ENCODE assay signal across 26 cellular contexts in genomic region chr4:95158626-95159025, GRCh38.
A peak's percentile ranks its signal among the peaks of the same experiment; 100 is the strongest.
DNase-seq lines count a peak whose midpoint lies in the region; ATAC-seq, FAIRE-seq and TF ChIP-seq lines count a peak whose summit lies in the region.
"Had no signal": no experiment of that assay in that cellular context is flagged by ENCODE, and none has a peak within 500 bp of the region (broad histone marks: within the 10 kb centered on the region; RNA-seq: fewer than 3 reads in every experiment).

No MANE protein-coding gene starts in this region.

- no peak overlapping the region for H3K23ac ChIP-seq in H1 (ENCODE audit: insufficient read length)
- no peak overlapping the region for H3K23ac ChIP-seq in neuronal stem cell (ENCODE audit: low read depth, low read length, poor library complexity)

- ATAC-seq in GM23338 (no peak), body of pancreas (peak; percentile 76), HG02798 (IDR thresholded peaks at IDR 0.05; ENCODE audit: poor library complexity, unreplicated experiment) (no peak), GM18861 (IDR thresholded peaks at IDR 0.05; ENCODE audit: unreplicated experiment) (no peak)
- ATAC-seq: CD8-positive, alpha-beta T cell; K562; Right ventricle myocardium inferior had no signal

- H3K4me3 ChIP-seq in GM23338 (no peak overlapping the region), body of pancreas (no peak overlapping the region), H1 (ENCODE audit: extremely low read depth in 1 of 4, insufficient read depth in 2 of 4, low read depth in 3 of 4, low read length in 4 of 4) (no peak overlapping the region), neuronal stem cell (ENCODE audit: low read length in 2 of 2) (no peak overlapping the region)
- H3K4me3 ChIP-seq: GM23248, HAP-1, K562, MG63, PC-9, SJSA1 had no signal

- H3K23me2 ChIP-seq in H1 (ENCODE audit: low read depth, low read length) = no peaks in the 10 kb centered on the region

- H2BK120ac ChIP-seq in H1 (replicated peaks; ENCODE audit: low read depth, low read length) (no peak overlapping the region), neuronal stem cell (ENCODE audit: low read depth, low read length) (no peak overlapping the region)

- POLR2A ChIA-PET in H1 (lab: Charles Lee; ENCODE audit: partially characterized antibody) = no interaction called here

- H3K9me2 ChIP-seq in GM23338 (ENCODE audit: insufficient read depth) = 0 out of 2 replicates have a peak, but pooled peaks cover 3% of the 10 kb centered on the region

- H2AK5ac ChIP-seq in H1 (ENCODE audit: low read depth, low read length) (no peak overlapping the region), neuronal stem cell (ENCODE audit: low read depth, low read length) (no peak overlapping the region)

- H3K4me3 Mint-ChIP-seq in GM23338 = no peak overlapping the region
- H3K4me3 Mint-ChIP-seq: CD8-positive, alpha-beta T cell; HFFc6 had no signal

- no peak for TF ChIP-seq RAD21 in H1 (IDR thresholded peaks at IDR 0.05 in 1 of 2, conservative IDR thresholded peaks at IDR 0.05 in 1 of 2; ENCODE audit: low read depth in 2 of 2, low read length in 2 of 2)

- peaks cover 21% of the 10 kb centered on the region for H3K4me1 Mint-ChIP-seq in GM23338

- intact Hi-C loops in body of pancreas (cut with DNase I) = no loop called here

- TF ChIP-seq POLR2A in body of pancreas (IDR thresholded peaks at IDR 0.05) = no peak
- no peak for TF ChIP-seq POLR2A in H1 (IDR thresholded peaks at IDR 0.05; ENCODE audit: control extremely low read depth in 1 of 2, low read depth in 2 of 2, low read length in 2 of 2)

- H4K5ac ChIP-seq in H1 (ENCODE audit: insufficient read length, low read depth, low read length) = no peak overlapping the region

- DNase-seq in GM23338 (ENCODE audit: low spot score) = no peak
- DNase-seq in body of pancreas = peak; percentile 44 to 80 (median 74)
- DNase-seq in H1 (ENCODE audit: low read depth in 1 of 2, low spot score in 2 of 2) = no peak
- no peak for DNase-seq in neuronal stem cell (ENCODE audit: low spot score)
- no peak for DNase-seq in MV-4-11 (lab: John Stamatoyannopoulos, UW)
- no peak for DNase-seq in COLO829 (ENCODE audit: low spot score)
- DNase-seq: C1 segment of cervical spinal cord; CD8-positive, alpha-beta T cell; DMS 273 treated with DMSO at 0.1 percent for 48 hours; DMS79; GM23248; HFFc6; MG63; NCI-H2029; NCI-H446 treated with DMSO at 0.1 percent for 48 hours; NCI-H526; NCI-H82; PC-9 had no signal

- TF ChIP-seq CTCF in GM23338 (conservative IDR thresholded peaks at IDR 0.05; ENCODE audit: low read depth in 2 of 2) (no peak), body of pancreas (IDR thresholded peaks at IDR 0.05) (no peak), H1 (IDR thresholded peaks at IDR 0.05; ENCODE audit: control extremely low read depth in 1 of 3, insufficient read depth in 1 of 3, low read depth in 1 of 3, low read length in 3 of 3) (no peak)

- H3K27ac Mint-ChIP-seq in GM23338 = peak overlapping the region; percentile 2; the same call in 1 of the 2 replicates
- H3K27ac Mint-ChIP-seq: CD8-positive, alpha-beta T cell; HFFc6 had no signal

- H3K4me2 ChIP-seq in GM23338 = no peak overlapping the region
- H3K4me2 ChIP-seq in H1 (ENCODE audit: insufficient read depth in 1 of 2, low read depth in 2 of 2, low read length in 2 of 2) = no peak overlapping the region
- H3K4me2 ChIP-seq in neuronal stem cell (ENCODE audit: insufficient read depth, low read length, poor library complexity, severe bottlenecking) = no peak overlapping the region
- H3K4me2 ChIP-seq: PC-9 had no signal

- H3K27ac ChIP-seq in GM23338 (ENCODE audit: low read depth) (no peak overlapping the region), body of pancreas (peak overlapping the region in 1 of 4 donors; percentile 34), H1 (ENCODE audit: low read depth, low read length) (no peak overlapping the region), neuronal stem cell (replicated peaks; ENCODE audit: low read length) (no peak overlapping the region)
- H3K27ac ChIP-seq: GM23248, PC-9, SJSA1 had no signal

- H3K36me3 ChIP-seq in GM23338 (ENCODE audit: insufficient read depth) (no peaks in the 10 kb centered on the region), body of pancreas (replicated peaks in 1 of 2; ENCODE audit: insufficient read depth in 1 of 2, low read depth in 2 of 2) (no peaks in the 10 kb centered on the region), H1 (ENCODE audit: control insufficient read depth in 2 of 4, insufficient read depth in 4 of 4, low read length in 3 of 4) (no peaks in the 10 kb centered on the region), neuronal stem cell (replicated peaks in 1 of 2; ENCODE audit: control insufficient read depth in 2 of 2, insufficient read depth in 2 of 2, low read length in 2 of 2) (peaks cover 0 to 97% of the 10 kb centered on the region in 2 donors)
- H3K36me3 ChIP-seq: HAP-1, MG63, SJSA1 had no signal

- 0 out of 2 replicates have a peak, but pooled peaks cover 6% of the 10 kb centered on the region for H3K4me1 ChIP-seq in GM23338 (ENCODE audit: insufficient read depth)
- peaks cover 4% of the 10 kb centered on the region for H3K4me1 ChIP-seq in body of pancreas
- peaks cover 0 to 6% (median 2%) of the 10 kb centered on the region in 4 experiments; a peak in 4 of 7 replicates for H3K4me1 ChIP-seq in H1 (replicated peaks in 1 of 4; ENCODE audit: control insufficient read depth in 3 of 4, insufficient read depth in 4 of 4, low read length in 3 of 4)
- peaks cover 5 to 7% of the 10 kb centered on the region in 2 donors for H3K4me1 ChIP-seq in neuronal stem cell (ENCODE audit: control insufficient read depth in 2 of 2, insufficient read depth in 1 of 2, low read depth in 1 of 2, low read length in 2 of 2)
- H3K4me1 ChIP-seq: HAP-1, SJSA1 had no signal

- TF ChIP-seq EP300 in H1 (IDR thresholded peaks at IDR 0.05; ENCODE audit: borderline replicate concordance in 1 of 2, low read depth in 2 of 2, low read length in 2 of 2) = no peak

- H3K36me3 Mint-ChIP-seq in GM23338 (ENCODE audit: low read depth) = no peaks in the 10 kb centered on the region; the same call in 2 of the 3 replicates
- H3K36me3 Mint-ChIP-seq: CD8-positive, alpha-beta T cell had no signal

- no peak for FAIRE-seq in H1 (lab: Jason Lieb, UNC)
- FAIRE-seq: GM18507, HTR-8/SVneo, K562 had no signal

- H4K91ac ChIP-seq in H1 (replicated peaks; ENCODE audit: insufficient read length, low read length) = no peak overlapping the region
- H4K91ac ChIP-seq in neuronal stem cell (ENCODE audit: low read depth, low read length, poor library complexity) = no peak overlapping the region

- no peaks in the 10 kb centered on the region for H3K27me3 ChIP-seq in GM23338 (ENCODE audit: insufficient read depth)
- no peaks in the 10 kb centered on the region for H3K27me3 ChIP-seq in body of pancreas
- no peaks in the 10 kb centered on the region for H3K27me3 ChIP-seq in H1 (replicated peaks in 1 of 4; ENCODE audit: control insufficient read depth in 3 of 4, extremely low read depth in 1 of 4, insufficient read depth in 3 of 4, low read length in 3 of 4)
- no peaks in the 10 kb centered on the region for H3K27me3 ChIP-seq in neuronal stem cell (ENCODE audit: control insufficient read depth in 3 of 3, insufficient read depth in 3 of 3, low read depth in 1 of 3, low read length in 3 of 3)
- H3K27me3 ChIP-seq: MG63, SJSA1 had no signal

- H3K18ac ChIP-seq in H1 (ENCODE audit: extremely low read depth, low read length) (no peak overlapping the region), neuronal stem cell (ENCODE audit: low read length) (peak overlapping the region; percentile 86)

- H3K9me3 ChIP-seq in body of pancreas (no peaks in the 10 kb centered on the region), H1 (ENCODE audit: insufficient read depth in 2 of 2, low read depth in 1 of 2, low read length in 1 of 2) (no peaks in the 10 kb centered on the region), neuronal stem cell (replicated peaks in 1 of 2; ENCODE audit: control insufficient read depth in 2 of 2, insufficient read depth in 1 of 2, low read depth in 1 of 2, low read length in 2 of 2) (no peaks in the 10 kb centered on the region)
- H3K9me3 ChIP-seq: HAP-1, MG63, SJSA1 had no signal

- CTCF ChIA-PET in H1 (lab: Charles Lee; ENCODE audit: partially characterized antibody) = interaction anchor here (0.6 to 1.3 kb wide), 2 partner anchors 10 to 17 kb away, joined by 3 read pairs; no protein-coding TSS in a partner anchor

- 0 out of 2 replicates have a peak overlapping the region, but pooled peaks have one; percentile 0 for H2AFZ ChIP-seq in GM23338
- peak overlapping the region; percentile 36; the same call in 1 of the 2 replicates for H2AFZ ChIP-seq in H1 (ENCODE audit: low read length)
- no peak overlapping the region for H2AFZ ChIP-seq in neuronal stem cell (ENCODE audit: low read length)
- H2AFZ ChIP-seq: GM23248, PC-9 had no signal

- no peaks in the 10 kb centered on the region; the same call in 2 of the 3 replicates for H3K9me3 Mint-ChIP-seq in GM23338
- H3K9me3 Mint-ChIP-seq: CD8-positive, alpha-beta T cell; HFFc6 had no signal

- H3K56ac ChIP-seq in H1 (replicated peaks; ENCODE audit: insufficient read length, low read depth, low read length) = no peak overlapping the region

- H2BK5ac ChIP-seq in H1 (ENCODE audit: low read depth, low read length) (peak overlapping the region; percentile 53; the same call in 1 of the 2 replicates), neuronal stem cell (ENCODE audit: low read length) (no peak overlapping the region)

- H3K9ac ChIP-seq in H1 (replicated peaks in 1 of 4; ENCODE audit: extremely low read depth in 1 of 4, low read depth in 3 of 4, low read length in 3 of 4) = no peak overlapping the region
- no peak overlapping the region for H3K9ac ChIP-seq in neuronal stem cell (ENCODE audit: low read depth, low read length, poor library complexity)
- H3K9ac ChIP-seq: GM23248 had no signal

- H4K8ac ChIP-seq in H1 (ENCODE audit: extremely low read depth, insufficient read depth, low read length) = no peak overlapping the region; the same call in 1 of the 2 replicates
- no peak overlapping the region for H4K8ac ChIP-seq in neuronal stem cell (ENCODE audit: low read depth, low read length)

- no peaks in the 10 kb centered on the region for H3F3A ChIP-seq in GM23338 (replicated peaks; ENCODE audit: low read depth)

- H4K20me1 ChIP-seq in GM23338 (replicated peaks; ENCODE audit: insufficient read depth) (no peaks in the 10 kb centered on the region), H1 (replicated peaks in 1 of 2; ENCODE audit: control insufficient read depth in 1 of 2, insufficient read depth in 2 of 2, low read length in 2 of 2) (no peaks in the 10 kb centered on the region)

- H2BK15ac ChIP-seq in H1 (ENCODE audit: low read length) (no peak overlapping the region), neuronal stem cell (ENCODE audit: low read length) (no peak overlapping the region)

- H3K14ac ChIP-seq in H1 (ENCODE audit: insufficient read length) (no peak overlapping the region), neuronal stem cell (ENCODE audit: low read length) (no peak overlapping the region)

- 22 to 33% methylated on average over 2 of the region's 2 CpGs for WGBS in body of pancreas, 2 donors
- WGBS in H1 (ENCODE audit: extremely low coverage in 1 of 2, insufficient coverage in 1 of 2, insufficient read length in 1 of 2, insufficient replicate concordance in 2 of 2, low coverage in 1 of 2, low lambda C conversion rate in 2 of 2, missing lambda C conversion rate in 1 of 2), 2 experiments = 90% methylated on average over 2 of the region's 2 CpGs; no CpG with 5 or more reads in 1 of the 2 experiments
- no CpG with 5 or more reads among the region's 2 CpGs for WGBS in neuronal stem cell (ENCODE audit: extremely low coverage in 2 of 2, insufficient read length in 2 of 2, insufficient replicate concordance in 1 of 2), 2 donors

- H3K4ac ChIP-seq in H1 (replicated peaks; ENCODE audit: insufficient read length, low read depth, low read length) = no peak overlapping the region
- no peak overlapping the region for H3K4ac ChIP-seq in neuronal stem cell (ENCODE audit: low read length)

- peaks cover 2% of the 10 kb centered on the region for H3K27me3 Mint-ChIP-seq in GM23338 (ENCODE audit: insufficient read depth, low read depth, poor library complexity)

- H3K79me1 ChIP-seq in H1 (ENCODE audit: low read depth, low read length) = no peaks in the 10 kb centered on the region
- no peaks in the 10 kb centered on the region for H3K79me1 ChIP-seq in neuronal stem cell (ENCODE audit: low read depth, low read length)

- 0 out of 2 replicates have a peak overlapping the region, but pooled peaks have one; percentile 19 for H2BK12ac ChIP-seq in H1 (ENCODE audit: low read depth, low read length)
- H2BK12ac ChIP-seq in neuronal stem cell (ENCODE audit: low read length) = no peak overlapping the region

- H2BK20ac ChIP-seq in H1 (ENCODE audit: low read length) = no peak overlapping the region

- H3K79me2 ChIP-seq in GM23338 (replicated peaks; ENCODE audit: insufficient read depth) (no peaks in the 10 kb centered on the region), H1 (ENCODE audit: control insufficient read depth in 1 of 2, insufficient read depth in 2 of 2, low read length in 2 of 2) (no peaks in the 10 kb centered on the region)

Comparison
In these comparisons a context has a peak if more than half of its experiments do, and no peak if none do; other contexts are left out.
1. DNase-seq: peak in body of pancreas (4 of 4); none in GM23338 (single experiment), H1 (0 of 2), neuronal stem cell (single experiment), MV-4-11 (single experiment) and COLO829 (single experiment).